Comparison of ENCODE assay signal across 13 cellular contexts in genomic region chrX:110086162-110086915, GRCh38.
A peak's percentile ranks its signal among the peaks of the same experiment; 100 is the strongest.
DNase-seq lines count a peak whose midpoint lies in the region; ATAC-seq and TF ChIP-seq lines count a peak whose summit lies in the region.
"Had no signal": no experiment of that assay in that cellular context is flagged by ENCODE, and none has a peak within 500 bp of the region (broad histone marks: within the 10 kb centered on the region; RNA-seq: fewer than 3 reads in every experiment).

No MANE protein-coding gene starts in this region.

- intact Hi-C loops in activated T-helper 1 cell treated with anti-CD3 and anti-CD28 coated beads, Interleukin-12 subunit alpha, Interleukin-12 subunit beta, Interleukin-2, Interleukin-4 antibody, amounts not matched to agents 30 ng/mL and 10 ng/mL and 1 ng/mL, durations not matched to agents 14 hours and 24 hours and 36 hours (cut with micrococcal nuclease), result no loop called here
- intact Hi-C loops in lower leg skin (cut with DNase I; ENCODE audit: low total_unique reads), result no loop called here

- ATAC-seq in activated T-cell treated with anti-CD3 and anti-CD28 coated beads, Interleukin-2, amount 50 U/mL, for 72 hours (replicated peaks in 1 of 2), result peak in 1 of 2 donors; percentile 4
- ATAC-seq in stimulated activated effector memory CD8-positive, alpha-beta T cell treated with anti-CD3 and anti-CD28 coated beads, Interleukin-12 subunit alpha, Interleukin-12 subunit beta, amount 100 ng/mL, for 72 hours, result no peak
- ATAC-seq in GM18870 (IDR thresholded peaks at IDR 0.05; ENCODE audit: unreplicated experiment), result no peak

- peak overlapping the region; percentile 93 for H3K27ac Mint-ChIP-seq in activated T-cell treated with anti-CD3 and anti-CD28 coated beads, Interleukin-2, amount 50 U/mL, for 72 hours
- no peak overlapping the region for H3K27ac Mint-ChIP-seq in activated T-cell treated with anti-CD3 and anti-CD28 coated beads, Interleukin-2, amount 50 U/mL, for 24 hours
- peak overlapping the region; percentile 70 for H3K27ac Mint-ChIP-seq in activated T-helper 1 cell treated with anti-CD3 and anti-CD28 coated beads, Interleukin-12 subunit alpha, Interleukin-12 subunit beta, Interleukin-2, Interleukin-4 antibody, amounts not matched to agents 30 ng/mL and 10 ng/mL and 1 ng/mL, durations not matched to agents 14 hours and 24 hours and 36 hours
- peak overlapping the region; percentile 80 for H3K27ac Mint-ChIP-seq in stimulated activated effector memory CD8-positive, alpha-beta T cell treated with anti-CD3 and anti-CD28 coated beads, Interleukin-12 subunit alpha, Interleukin-12 subunit beta, amount 100 ng/mL, for 72 hours
- H3K27ac Mint-ChIP-seq: activated CD4-positive, alpha-beta T cell treated with anti-CD3 and anti-CD28 coated beads, Interleukin-2, amount 10 ng/mL, durations not matched to agents 24 days and 14 days had no signal

- no peak overlapping the region for H3K4me3 ChIP-seq in lower leg skin (ENCODE audit: low read depth, poor library complexity, severe bottlenecking)
- H3K4me3 ChIP-seq: right atrium auricular region, thoracic aorta had no signal

- no peak for DNase-seq in activated T-cell treated with anti-CD3 and anti-CD28 coated beads, Interleukin-2, amount 50 U/mL, for 72 hours
- DNase-seq in activated T-cell treated with anti-CD3 and anti-CD28 coated beads, Interleukin-2, amount 50 U/mL, for 24 hours, result no peak
- no peak for DNase-seq in activated T-helper 1 cell treated with anti-CD3 and anti-CD28 coated beads, Interleukin-12 subunit alpha, Interleukin-12 subunit beta, Interleukin-2, Interleukin-4 antibody, amounts not matched to agents 30 ng/mL and 10 ng/mL and 1 ng/mL, durations not matched to agents 14 hours and 24 hours and 36 hours (ENCODE audit: low spot score)
- peak; percentile 35 for DNase-seq in fibroblast of the conjunctiva (ENCODE audit: low read depth)
- DNase-seq in stimulated activated effector memory CD8-positive, alpha-beta T cell treated with anti-CD3 and anti-CD28 coated beads, Interleukin-12 subunit alpha, Interleukin-12 subunit beta, amount 100 ng/mL, for 72 hours (ENCODE audit: low spot score in 2 of 2), result no peak
- DNase-seq in lower leg skin (ENCODE audit: low spot score in 2 of 2), result no peak
- DNase-seq in activated CD8-positive, alpha-beta memory T cell treated with anti-CD3 and anti-CD28 coated beads for 24 hours, result no peak
- DNase-seq: activated CD4-positive, alpha-beta T cell treated with anti-CD3 and anti-CD28 coated beads, Interleukin-2, amount 10 ng/mL, durations not matched to agents 24 days and 14 days; activated naive CD4-positive, alpha-beta T cell; NCI-H1092 had no signal

- TF ChIP-seq CTCF in lower leg skin (IDR thresholded peaks at IDR 0.05), result no peak

- peaks cover 14% of the 10 kb centered on the region for H3K27me3 Mint-ChIP-seq in activated T-cell treated with anti-CD3 and anti-CD28 coated beads, Interleukin-2, amount 50 U/mL, for 72 hours (ENCODE audit: low read depth)
- peaks cover 14% of the 10 kb centered on the region for H3K27me3 Mint-ChIP-seq in activated T-cell treated with anti-CD3 and anti-CD28 coated beads, Interleukin-2, amount 50 U/mL, for 24 hours
- H3K27me3 Mint-ChIP-seq in activated T-helper 1 cell treated with anti-CD3 and anti-CD28 coated beads, Interleukin-12 subunit alpha, Interleukin-12 subunit beta, Interleukin-2, Interleukin-4 antibody, amounts not matched to agents 30 ng/mL and 10 ng/mL and 1 ng/mL, durations not matched to agents 14 hours and 24 hours and 36 hours (ENCODE audit: insufficient read depth), result no peaks in the 10 kb centered on the region
- H3K27me3 Mint-ChIP-seq: activated CD4-positive, alpha-beta T cell treated with anti-CD3 and anti-CD28 coated beads, Interleukin-2, amount 10 ng/mL, durations not matched to agents 24 days and 14 days had no signal

- H3K36me3 Mint-ChIP-seq in activated T-cell treated with anti-CD3 and anti-CD28 coated beads, Interleukin-2, amount 50 U/mL, for 72 hours (ENCODE audit: insufficient read depth in 2 of 2), result no peaks in the 10 kb centered on the region
- peaks cover 2% of the 10 kb centered on the region for H3K36me3 Mint-ChIP-seq in activated T-cell treated with anti-CD3 and anti-CD28 coated beads, Interleukin-2, amount 50 U/mL, for 24 hours (ENCODE audit: low read depth)
- H3K36me3 Mint-ChIP-seq in activated T-helper 1 cell treated with anti-CD3 and anti-CD28 coated beads, Interleukin-12 subunit alpha, Interleukin-12 subunit beta, Interleukin-2, Interleukin-4 antibody, amounts not matched to agents 30 ng/mL and 10 ng/mL and 1 ng/mL, durations not matched to agents 14 hours and 24 hours and 36 hours (ENCODE audit: low read depth), result no peaks in the 10 kb centered on the region
- no peaks in the 10 kb centered on the region for H3K36me3 Mint-ChIP-seq in stimulated activated effector memory CD8-positive, alpha-beta T cell treated with anti-CD3 and anti-CD28 coated beads, Interleukin-12 subunit alpha, Interleukin-12 subunit beta, amount 100 ng/mL, for 72 hours

- peaks cover 19% of the 10 kb centered on the region for H3K4me1 Mint-ChIP-seq in activated T-cell treated with anti-CD3 and anti-CD28 coated beads, Interleukin-2, amount 50 U/mL, for 72 hours (ENCODE audit: low read depth)
- peaks cover 26% of the 10 kb centered on the region for H3K4me1 Mint-ChIP-seq in activated T-cell treated with anti-CD3 and anti-CD28 coated beads, Interleukin-2, amount 50 U/mL, for 24 hours (ENCODE audit: low read depth)
- H3K4me1 Mint-ChIP-seq in activated T-helper 1 cell treated with anti-CD3 and anti-CD28 coated beads, Interleukin-12 subunit alpha, Interleukin-12 subunit beta, Interleukin-2, Interleukin-4 antibody, amounts not matched to agents 30 ng/mL and 10 ng/mL and 1 ng/mL, durations not matched to agents 14 hours and 24 hours and 36 hours (ENCODE audit: low read depth), result peaks cover 18% of the 10 kb centered on the region
- peaks cover 20% of the 10 kb centered on the region for H3K4me1 Mint-ChIP-seq in stimulated activated effector memory CD8-positive, alpha-beta T cell treated with anti-CD3 and anti-CD28 coated beads, Interleukin-12 subunit alpha, Interleukin-12 subunit beta, amount 100 ng/mL, for 72 hours

- H3K4me3 Mint-ChIP-seq in activated T-cell treated with anti-CD3 and anti-CD28 coated beads, Interleukin-2, amount 50 U/mL, for 72 hours, result peak overlapping the region in 1 of 2 donors; percentile 27
- H3K4me3 Mint-ChIP-seq in activated T-cell treated with anti-CD3 and anti-CD28 coated beads, Interleukin-2, amount 50 U/mL, for 24 hours, result no peak overlapping the region
- H3K4me3 Mint-ChIP-seq in activated T-helper 1 cell treated with anti-CD3 and anti-CD28 coated beads, Interleukin-12 subunit alpha, Interleukin-12 subunit beta, Interleukin-2, Interleukin-4 antibody, amounts not matched to agents 30 ng/mL and 10 ng/mL and 1 ng/mL, durations not matched to agents 14 hours and 24 hours and 36 hours, result no peak overlapping the region
- no peak overlapping the region for H3K4me3 Mint-ChIP-seq in stimulated activated effector memory CD8-positive, alpha-beta T cell treated with anti-CD3 and anti-CD28 coated beads, Interleukin-12 subunit alpha, Interleukin-12 subunit beta, amount 100 ng/mL, for 72 hours
- H3K4me3 Mint-ChIP-seq: activated CD4-positive, alpha-beta T cell treated with anti-CD3 and anti-CD28 coated beads, Interleukin-2, amount 10 ng/mL, durations not matched to agents 24 days and 14 days had no signal

- TF ChIP-seq POLR2A in lower leg skin (IDR thresholded peaks at IDR 0.05), result no peak

- H3K9me3 Mint-ChIP-seq in activated T-cell treated with anti-CD3 and anti-CD28 coated beads, Interleukin-2, amount 50 U/mL, for 72 hours, result no peaks in the 10 kb centered on the region
- H3K9me3 Mint-ChIP-seq in activated T-cell treated with anti-CD3 and anti-CD28 coated beads, Interleukin-2, amount 50 U/mL, for 24 hours, result no peaks in the 10 kb centered on the region
- H3K9me3 Mint-ChIP-seq in activated T-helper 1 cell treated with anti-CD3 and anti-CD28 coated beads, Interleukin-12 subunit alpha, Interleukin-12 subunit beta, Interleukin-2, Interleukin-4 antibody, amounts not matched to agents 30 ng/mL and 10 ng/mL and 1 ng/mL, durations not matched to agents 14 hours and 24 hours and 36 hours, result no peaks in the 10 kb centered on the region
- no peaks in the 10 kb centered on the region for H3K9me3 Mint-ChIP-seq in stimulated activated effector memory CD8-positive, alpha-beta T cell treated with anti-CD3 and anti-CD28 coated beads, Interleukin-12 subunit alpha, Interleukin-12 subunit beta, amount 100 ng/mL, for 72 hours
- H3K9me3 Mint-ChIP-seq: activated CD4-positive, alpha-beta T cell treated with anti-CD3 and anti-CD28 coated beads, Interleukin-2, amount 10 ng/mL, durations not matched to agents 24 days and 14 days had no signal
